In genomic region chr1:71049951-71050598, GRCh38 we compare ENCODE assay signal across 8 cellular contexts. TPM values are rescaled to one million over a fixed set of nuclear protein-coding genes. Genes with fewer than 3 reads are reported as not detected.
DNase-seq lines count a peak whose midpoint lies in the region; ATAC-seq lines count a peak whose summit lies in the region.

No MANE protein-coding gene starts in this region.

- peak; percentile 52 for ATAC-seq in GM19397 (IDR thresholded peaks at IDR 0.05; ENCODE audit: unreplicated experiment)
- ATAC-seq in HG03432 (IDR thresholded peaks at IDR 0.05; ENCODE audit: unreplicated experiment) = peak; percentile 51
- ATAC-seq in activated T-helper 17 cell treated with anti-CD3 and anti-CD28 coated beads, Interleukin-2, amount 50 U/mL, for 72 hours (replicated peaks) = peak; percentile 49
- ATAC-seq in left cardiac atrium = peak; percentile 35 to 45

- no peaks in the 10 kb centered on the region for H3K4me1 Mint-ChIP-seq in activated T-helper 17 cell treated with anti-CD3 and anti-CD28 coated beads, Interleukin-2, amount 50 U/mL, for 72 hours

- no peak overlapping the region for H3K4me3 Mint-ChIP-seq in activated T-helper 17 cell treated with anti-CD3 and anti-CD28 coated beads, Interleukin-2, amount 50 U/mL, for 72 hours

- DNase-seq in DMS153 (lab: John Stamatoyannopoulos, UW) (peak; percentile 47), NCI-H226 (peak; percentile 24), left cardiac atrium (no peak), retina (peak; percentile 72), mesenteric fat pad (ENCODE audit: low spot score) (no peak)

- peaks cover 31% of the 10 kb centered on the region for H3K27me3 Mint-ChIP-seq in activated T-helper 17 cell treated with anti-CD3 and anti-CD28 coated beads, Interleukin-2, amount 50 U/mL, for 72 hours

- no peaks in the 10 kb centered on the region for H3K36me3 Mint-ChIP-seq in activated T-helper 17 cell treated with anti-CD3 and anti-CD28 coated beads, Interleukin-2, amount 50 U/mL, for 72 hours (ENCODE audit: low read depth)

- H3K9me3 Mint-ChIP-seq in activated T-helper 17 cell treated with anti-CD3 and anti-CD28 coated beads, Interleukin-2, amount 50 U/mL, for 72 hours = no peaks in the 10 kb centered on the region

- H3K27ac Mint-ChIP-seq in activated T-helper 17 cell treated with anti-CD3 and anti-CD28 coated beads, Interleukin-2, amount 50 U/mL, for 72 hours = no peak overlapping the region

- intact Hi-C loops in left cardiac atrium (cut with DNase I) = loop anchor here (2.0 to 5.0 kb wide), 3 partner anchors 363 to 521 kb away; no protein-coding TSS in a partner anchor

RNA-seq across cellular contexts. Expression of gene PTGER3, which starts 2.5 kb away (rescaled TPM):
- not detected for total RNA-seq in activated T-helper 17 cell treated with anti-CD3 and anti-CD28 coated beads, Interleukin-2, amount 50 U/mL, for 72 hours
- total RNA-seq in left cardiac atrium (10 to 100 TPM; 14.9 to 22.6 TPM), mesenteric fat pad (253 TPM)

RNA-seq across cellular contexts. Expression of gene ZRANB2, which starts 30.8 kb away (rescaled TPM):
- total RNA-seq in activated T-helper 17 cell treated with anti-CD3 and anti-CD28 coated beads, Interleukin-2, amount 50 U/mL, for 72 hours = 10 to 100 TPM; 88.5 to 98.7 TPM
- 10 to 100 TPM; 49.2 to 54.5 TPM for total RNA-seq in left cardiac atrium
- 61.9 TPM for total RNA-seq in mesenteric fat pad

Comparison
In these comparisons a context has a peak if more than half of its experiments do, and no peak if none do; other contexts are left out.
1. DNase-seq: peak in DMS153 (single experiment), NCI-H226 (single experiment) and retina (single experiment); none in left cardiac atrium (single experiment) and mesenteric fat pad (single experiment).
2. RNA of gene PTGER3, which starts 2.5 kb away (total RNA-seq): 253 TPM in mesenteric fat pad (single experiment) and 14.9 to 22.6 TPM in left cardiac atrium; not detected in activated T-helper 17 cell treated with anti-CD3 and anti-CD28 coated beads, Interleukin-2, amount 50 U/mL, for 72 hours; every median in the first group is over 10 times any median in the second.
3. Peak in every context shown above with its lines, with median percentiles within 50 percentile points of each other: ATAC-seq.